10 cellular contexts compared by ENCODE assay signal in genomic region chr20:49887251-49887827, GRCh38. TPM values are rescaled to one million over a fixed set of nuclear protein-coding genes. Genes with fewer than 3 reads are reported as not detected.
A peak's percentile ranks its signal among the peaks of the same experiment; 100 is the strongest.
DNase-seq lines count a peak whose midpoint lies in the region; ATAC-seq and TF ChIP-seq lines count a peak whose summit lies in the region.
"Had no signal": no experiment of that assay in that cellular context is flagged by ENCODE, and none has a peak within 500 bp of the region (broad histone marks: within the 10 kb centered on the region; RNA-seq: fewer than 3 reads in every experiment).

No MANE protein-coding gene starts in this region.

- H3K4me3 Mint-ChIP-seq in Calu3 (ENCODE audit: low read depth, unreplicated experiment) = no peak overlapping the region
- H3K4me3 Mint-ChIP-seq in WTC11 = no peak overlapping the region

- TF ChIP-seq POLR2A in heart left ventricle (IDR thresholded peaks at IDR 0.05) = no peak

- POLR2A ChIA-PET in WTC11 (lab: Charles Lee) = no interaction called here

- DNase-seq in Calu3 = no peak
- DNase-seq in WTC11 (ENCODE audit: low spot score) = no peak
- DNase-seq in heart left ventricle = peak in 2 of 5 donors; percentile 37 to 43
- no peak for DNase-seq in activated T-cell treated with anti-CD3 and anti-CD28 coated beads for 4 hours
- DNase-seq in stimulated activated CD4-positive, alpha-beta T cell treated with anti-CD3 and anti-CD28 coated beads, Interleukin-2, amount 100 ng/mL, for 48 hours = no peak
- DNase-seq in NCI-H526 (lab: John Stamatoyannopoulos, UW) = no peak
- DNase-seq: DMS 273 treated with DMSO at 0.1 percent for 48 hours, KBM-7 had no signal

- H3K27ac Mint-ChIP-seq in Calu3 (ENCODE audit: unreplicated experiment) = no peak overlapping the region
- H3K27ac Mint-ChIP-seq in WTC11 = peak overlapping the region; percentile 32

- H3K27me3 ChIP-seq in heart left ventricle (no peaks in the 10 kb centered on the region), rectal smooth muscle tissue (ENCODE audit: control insufficient read depth, insufficient read depth, low read length) (no peaks in the 10 kb centered on the region)

- intact Hi-C loops in Calu3 (cut with micrococcal nuclease; ENCODE audit: unreplicated experiment) (no loop called here), heart left ventricle (cut with DNase I) (loop anchor here in 5 of 10 donors (1.0 to 5.0 kb wide), 2 partner anchors 275 to 276 kb away; no protein-coding TSS in a partner anchor)

- H3K4me1 ChIP-seq in heart left ventricle (peaks cover 0 to 58% (median 38%) of the 10 kb centered on the region in 12 donors), rectal smooth muscle tissue (ENCODE audit: control insufficient read depth, insufficient read depth, low read length) (no peaks in the 10 kb centered on the region)

- no TSS peak for BruUV-seq in Calu3 (replicated peaks; lab: Mats Ljungman, UMichigan)

- H3K36me3 Mint-ChIP-seq in Calu3 (ENCODE audit: insufficient read depth, unreplicated experiment) (peaks cover 36% of the 10 kb centered on the region), WTC11 (no peaks in the 10 kb centered on the region)

- H3K27me3 Mint-ChIP-seq in Calu3 (ENCODE audit: unreplicated experiment) (no peaks in the 10 kb centered on the region), WTC11 (ENCODE audit: low read depth) (no peaks in the 10 kb centered on the region)

- CTCF ChIA-PET in Calu3 (lab: Charles Lee) = interaction anchor here (0.7 to 2.9 kb wide), 5 partner anchors 22 to 275 kb away, joined by 3 to 9 read pairs (median 4); no protein-coding TSS in a partner anchor
- CTCF ChIA-PET in WTC11 (lab: Charles Lee) = interaction anchor here (0.9 to 6.2 kb wide), 14 partner anchors 15 to 405 kb away, joined by 3 to 110 read pairs (median 6); partner anchors contain the start of gene KCNB1

- 54 to 74% (median 59%) methylated on average over 13 of the region's 13 CpGs for WGBS in heart left ventricle, 4 donors

- H3K9ac ChIP-seq in rectal smooth muscle tissue (ENCODE audit: low read length) = no peak overlapping the region

- ATAC-seq in WTC11 = no peak
- peak in 3 of 4 donors; percentile 15 to 53 (median 23) for ATAC-seq in heart left ventricle
- no peak for ATAC-seq in HG02852 (IDR thresholded peaks at IDR 0.05; ENCODE audit: unreplicated experiment)

- H3K9me3 ChIP-seq in heart left ventricle = no peaks in the 10 kb centered on the region

- TF ChIP-seq CTCF in Calu3 (IDR thresholded peaks at IDR 0.05; ENCODE audit: unreplicated experiment) (peak; percentile 6), WTC11 (IDR thresholded peaks at IDR 0.05) (no peak), heart left ventricle (IDR thresholded peaks at IDR 0.05) (no peak)

- peaks cover 0 to 52% (median 33%) of the 10 kb centered on the region in 9 donors for H3K36me3 ChIP-seq in heart left ventricle
- peaks cover 20% of the 10 kb centered on the region for H3K36me3 ChIP-seq in rectal smooth muscle tissue (ENCODE audit: control insufficient read depth, insufficient read depth, low read length)

- peak overlapping the region; percentile 6 to 79 (median 60) for H3K27ac ChIP-seq in heart left ventricle
- peak overlapping the region; percentile 16 for H3K27ac ChIP-seq in rectal smooth muscle tissue (ENCODE audit: low read depth, low read length)

- H3K4me3 ChIP-seq in heart left ventricle (no peak overlapping the region), rectal smooth muscle tissue (ENCODE audit: low read length) (no peak overlapping the region)

- no peaks in the 10 kb centered on the region for H3K9me3 Mint-ChIP-seq in Calu3 (ENCODE audit: low read depth, unreplicated experiment)
- H3K9me3 Mint-ChIP-seq in WTC11 = no peaks in the 10 kb centered on the region

- H3K4me1 Mint-ChIP-seq in Calu3 (ENCODE audit: low read depth, unreplicated experiment) = peaks cover 34% of the 10 kb centered on the region
- peaks cover 37% of the 10 kb centered on the region for H3K4me1 Mint-ChIP-seq in WTC11

TF ChIP-seq in WTC11, 78 proteins besides CTCF, POLR2A, EP300 and RAD21 (continues in another document):
- TF ChIP-seq HMGXB4 (CRISPR knock-in tag; IDR thresholded peaks at IDR 0.05) (no peak), CBFB (CRISPR knock-in tag; IDR thresholded peaks at IDR 0.05; ENCODE audit: low read depth) (no peak), E2F1 (CRISPR knock-in tag; IDR thresholded peaks at IDR 0.05) (no peak), TP53 (CRISPR knock-in tag; IDR thresholded peaks at IDR 0.05) (no peak), USF1 (CRISPR knock-in tag; IDR thresholded peaks at IDR 0.05) (no peak), GRHL2 (CRISPR knock-in tag; IDR thresholded peaks at IDR 0.05; ENCODE audit: insufficient replicate concordance, severe bottlenecking) (no peak), GABPB1 (CRISPR knock-in tag; IDR thresholded peaks at IDR 0.05) (no peak), TEAD1 (CRISPR knock-in tag; IDR thresholded peaks at IDR 0.05) (no peak), ZNF138 (CRISPR knock-in tag; conservative IDR thresholded peaks at IDR 0.05) (no peak), ZNF532 (CRISPR knock-in tag; IDR thresholded peaks at IDR 0.05; ENCODE audit: borderline replicate concordance) (no peak)

RNA-seq across cellular contexts. Expression of gene SPATA2, which starts 28.0 kb away (rescaled TPM):
- total RNA-seq in Calu3 (2022) (16.0 and 16.6 TPM in 2 replicates), WTC11 (2021) (10.1 to 11.3 TPM (median 11.3 TPM) in 3 replicates), heart left ventricle (1 to 10 TPM; 5.9 to 9.3 (median 7.8) TPM)
- polyA plus RNA-seq in heart left ventricle = 1 to 10 TPM; 4.3 to 8.0 TPM

RNA-seq across cellular contexts. Expression of gene RNF114, which starts 48.9 kb away (rescaled TPM):
- total RNA-seq in Calu3 (2022) (72.3 and 93.9 TPM in 2 replicates), WTC11 (2021) (86.6 to 91.6 TPM (median 88.1 TPM) in 3 replicates), heart left ventricle (100 to 1,000 TPM in 2 of 9 donors, 10 to 100 TPM in 7; 42.1 to 128 (median 52.4) TPM)
- polyA plus RNA-seq in heart left ventricle = 10 to 100 TPM; 36.5 to 48.5 TPM

Comparison
In these comparisons a context has a peak if more than half of its experiments do, and no peak if none do; other contexts are left out.
1. ATAC-seq: peak in heart left ventricle (3 of 4); none in WTC11 (single experiment) and HG02852 (single experiment).